ENCODE assay signal across 17 cellular contexts in genomic region chr3:133262371-133262770, GRCh38.
A peak's percentile ranks its signal among the peaks of the same experiment; 100 is the strongest.
DNase-seq lines count a peak whose midpoint lies in the region; ATAC-seq and TF ChIP-seq lines count a peak whose summit lies in the region.
"Had no signal": no experiment of that assay in that cellular context is flagged by ENCODE, and none has a peak within 500 bp of the region (broad histone marks: within the 10 kb centered on the region; RNA-seq: fewer than 3 reads in every experiment).

No MANE protein-coding gene starts in this region.

- no peaks in the 10 kb centered on the region for H3K4me1 ChIP-seq in mesendoderm (ENCODE audit: control insufficient read depth, low read depth, low read length)
- H3K4me1 ChIP-seq: BLaER1 treated with 17β-estradiol and CSF1 and Interleukin-3, amounts not matched to agents 10 nM and 100 nM had no signal

- ATAC-seq in SK-N-SH treated with all-trans-retinoic acid at 6 μM for 48 hours (no peak), HG03571 (IDR thresholded peaks at IDR 0.05; ENCODE audit: unreplicated experiment) (no peak)
- ATAC-seq: CD8-positive, alpha-beta T cell had no signal

- no peak overlapping the region for H3K18ac ChIP-seq in mesendoderm (ENCODE audit: low read length)

- H3K56ac ChIP-seq in mesendoderm (ENCODE audit: low read length): no peak overlapping the region

- H3K4me3 ChIP-seq in mesendoderm (ENCODE audit: low read length): no peak overlapping the region
- H3K4me3 ChIP-seq: BLaER1 treated with 17β-estradiol and CSF1 and Interleukin-3, amounts not matched to agents 10 nM and 100 nM had no signal

- no peak overlapping the region for H3K4ac ChIP-seq in mesendoderm (ENCODE audit: low read depth, low read length)

- no peak overlapping the region for H3K23ac ChIP-seq in mesendoderm (ENCODE audit: low read length)

- H3K27ac ChIP-seq in mesendoderm (ENCODE audit: low read depth, low read length): no peak overlapping the region
- H3K27ac ChIP-seq: BLaER1 treated with 17β-estradiol and CSF1 and Interleukin-3, amounts not matched to agents 10 nM and 100 nM; C4-2B had no signal

- no CpG with 5 or more reads among the region's 3 CpGs for WGBS in mesendoderm (ENCODE audit: extremely low coverage, insufficient coverage, low lambda C conversion rate)

- H3K9ac ChIP-seq in mesendoderm (ENCODE audit: low read length): no peak overlapping the region
- H3K9ac ChIP-seq: BLaER1 treated with 17β-estradiol and CSF1 and Interleukin-3, amounts not matched to agents 10 nM and 100 nM had no signal

- H2BK5ac ChIP-seq in mesendoderm (ENCODE audit: low read length): no peak overlapping the region

- no peak overlapping the region for H2AK5ac ChIP-seq in mesendoderm (ENCODE audit: low read length)

- H3K79me2 ChIP-seq in mesendoderm (ENCODE audit: control insufficient read depth, insufficient read depth, low read length): no peaks in the 10 kb centered on the region

- no peak overlapping the region for H2BK15ac ChIP-seq in mesendoderm (replicated peaks; ENCODE audit: low read depth)

- no peaks in the 10 kb centered on the region for H3K79me1 ChIP-seq in mesendoderm (ENCODE audit: low read length)

- H3K36me3 ChIP-seq in mesendoderm (ENCODE audit: control insufficient read depth, insufficient read depth, low read length): no peaks in the 10 kb centered on the region
- H3K36me3 ChIP-seq: BLaER1 treated with 17β-estradiol and CSF1 and Interleukin-3, amounts not matched to agents 10 nM and 100 nM had no signal

- H4K5ac ChIP-seq in mesendoderm (ENCODE audit: low read length): no peak overlapping the region

- peak; percentile 87 for DNase-seq in NCI-H226
- DNase-seq in mesendoderm: peak; percentile 54
- no peak for DNase-seq in GOT3 (lab: John Stamatoyannopoulos, UW)
- DNase-seq in SW 1271 (lab: John Stamatoyannopoulos, UW): no peak
- DNase-seq in NCI-H2029 (lab: John Stamatoyannopoulos, UW): no peak
- DNase-seq: 8988T; ACHN; Caco-2; Calu3; CD4-positive, alpha-beta T cell; CD8-positive, alpha-beta T cell; DMS79 treated with DMSO at 0.1 percent for 48 hours; GF-D8 had no signal

- H2BK120ac ChIP-seq in mesendoderm (ENCODE audit: low read depth, low read length): no peak overlapping the region

- H3K27me3 ChIP-seq in mesendoderm (ENCODE audit: insufficient read depth, low read length, poor library complexity): no peaks in the 10 kb centered on the region
- H3K27me3 ChIP-seq: BLaER1 treated with 17β-estradiol and CSF1 and Interleukin-3, amounts not matched to agents 10 nM and 100 nM had no signal

- no peak overlapping the region for H4K8ac ChIP-seq in mesendoderm (ENCODE audit: low read depth, low read length)

- no peak overlapping the region for H3K4me2 ChIP-seq in mesendoderm (ENCODE audit: low read length)
- H3K4me2 ChIP-seq: BLaER1 treated with 17β-estradiol and CSF1 and Interleukin-3, amounts not matched to agents 10 nM and 100 nM had no signal

TF ChIP-seq in SK-N-SH treated with all-trans-retinoic acid at 6 μM for 48 hours, 23 proteins besides CTCF, POLR2A, EP300 and RAD21:
- TF ChIP-seq TSHZ2 (CRISPR knock-in tag; IDR thresholded peaks at IDR 0.05): no peak
- no peak for TF ChIP-seq GLIS3 (CRISPR knock-in tag; IDR thresholded peaks at IDR 0.05)
- TF ChIP-seq ZNF70 (CRISPR knock-in tag; IDR thresholded peaks at IDR 0.05): peak; percentile 69

Comparison
In these comparisons a context has a peak if more than half of its experiments do, and no peak if none do; other contexts are left out.
1. DNase-seq: peak in NCI-H226 (single experiment) and mesendoderm (single experiment); none in GOT3 (single experiment), SW 1271 (0 of 2) and NCI-H2029 (single experiment).